7 cellular contexts compared by ENCODE assay signal in the genomic region with DNA sequence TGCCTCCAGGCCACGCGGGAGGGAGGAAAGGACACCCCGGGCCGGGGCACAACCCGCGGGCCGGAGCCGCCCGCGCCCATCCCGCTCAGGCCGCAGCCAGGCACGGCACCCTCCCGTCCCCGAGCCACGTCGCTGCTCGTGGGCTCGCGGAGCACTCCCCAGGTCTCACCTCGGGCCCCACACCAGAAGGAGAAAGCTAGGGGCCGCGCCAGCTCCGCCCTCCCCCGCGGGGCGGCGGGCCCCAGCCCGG. TPM values are rescaled to one million over a fixed set of nuclear protein-coding genes. Genes with fewer than 3 reads are reported as not detected.
DNase-seq lines count a peak whose midpoint lies in the region; ATAC-seq and FAIRE-seq lines count a peak whose summit lies in the region.

No MANE protein-coding gene starts in this region.

- H3K4me3 Mint-ChIP-seq in T-cell: peak overlapping the region; percentile 94 to 99 (median 99)
- peak overlapping the region; percentile 95 for H3K4me3 Mint-ChIP-seq in stimulated activated effector memory CD8-positive, alpha-beta T cell treated with anti-CD3 and anti-CD28 coated beads, Interleukin-12 subunit alpha, Interleukin-12 subunit beta, amount 100 ng/mL, for 72 hours

- FAIRE-seq in GM19239 (lab: Jason Lieb, UNC): no peak

- CTCF ChIA-PET in T-cell (lab: Charles Lee): interaction anchor here in 1 of 2 donors (0.6 to 1.2 kb wide), 3 partner anchors 16 to 212 kb away, joined by 3 read pairs; no protein-coding TSS in a partner anchor

- no peaks in the 10 kb centered on the region for H3K36me3 ChIP-seq in GM23248 (ENCODE audit: low read depth)

- H3K9me3 ChIP-seq in GM23248 (ENCODE audit: low read depth) (no peaks in the 10 kb centered on the region), right cardiac atrium (ENCODE audit: control insufficient read depth, low read length) (no peaks in the 10 kb centered on the region)

- H3K4me3 ChIP-seq in GM23248: peak overlapping the region; percentile 96
- peak overlapping the region; percentile 76 for H3K4me3 ChIP-seq in right cardiac atrium (ENCODE audit: low read length)

- H3F3A ChIP-seq in GM23248 (ENCODE audit: insufficient read depth): peaks cover 37% of the 10 kb centered on the region

- H3K79me2 ChIP-seq in GM23248 (ENCODE audit: insufficient read depth): peaks cover 90% of the 10 kb centered on the region

- H2AFZ ChIP-seq in GM23248: peak overlapping the region; percentile 62

- ATAC-seq in T-cell (replicated peaks in 1 of 4): no peak
- no peak for ATAC-seq in right cardiac atrium
- no peak for ATAC-seq in stimulated activated effector memory CD8-positive, alpha-beta T cell treated with anti-CD3 and anti-CD28 coated beads, Interleukin-12 subunit alpha, Interleukin-12 subunit beta, amount 100 ng/mL, for 72 hours

- peak overlapping the region; percentile 80 to 99 for H3K27ac Mint-ChIP-seq in T-cell
- peak overlapping the region; percentile 100 for H3K27ac Mint-ChIP-seq in stimulated activated effector memory CD8-positive, alpha-beta T cell treated with anti-CD3 and anti-CD28 coated beads, Interleukin-12 subunit alpha, Interleukin-12 subunit beta, amount 100 ng/mL, for 72 hours

- no peaks in the 10 kb centered on the region for H3K9me2 ChIP-seq in GM23248 (ENCODE audit: insufficient read depth)

- intact Hi-C loops in right cardiac atrium (cut with DNase I): loop anchor here in 1 of 4 donors (5.0 kb wide), 1 partner anchor 43 kb away; no protein-coding TSS in a partner anchor

- peaks cover 74 to 79% (median 75%) of the 10 kb centered on the region in 3 donors for H3K4me1 Mint-ChIP-seq in T-cell
- peaks cover 64% of the 10 kb centered on the region for H3K4me1 Mint-ChIP-seq in stimulated activated effector memory CD8-positive, alpha-beta T cell treated with anti-CD3 and anti-CD28 coated beads, Interleukin-12 subunit alpha, Interleukin-12 subunit beta, amount 100 ng/mL, for 72 hours

- peak overlapping the region; percentile 98 for H3K27ac ChIP-seq in GM23248
- peak overlapping the region; percentile 89 for H3K27ac ChIP-seq in right cardiac atrium (ENCODE audit: low read length)

- POLR2A ChIA-PET in T-cell (lab: Charles Lee): interaction anchor here (0.6 to 1.4 kb wide), 3 partner anchors 9 to 372 kb away, joined by 3 to 4 read pairs (median 3); partner anchors contain the start of gene DTYMK (in 1 of the 2)

- WGBS in GM23248 (ENCODE audit: low coverage in 1 of 2, low lambda C conversion rate in 2 of 2, missing lambda C conversion rate in 2 of 2), 2 experiments: 1 to 2% methylated on average over 23 to 27 of the region's 29 CpGs
- WGBS in right cardiac atrium: under 1% methylated on average over 29 of the region's 29 CpGs

- peaks cover 54% of the 10 kb centered on the region for H3K4me1 ChIP-seq in GM23248 (ENCODE audit: insufficient read depth)
- H3K4me1 ChIP-seq in right cardiac atrium (ENCODE audit: control insufficient read depth, insufficient read depth, low read length): no peaks in the 10 kb centered on the region

- H3K9me3 Mint-ChIP-seq in T-cell: no peaks in the 10 kb centered on the region
- no peaks in the 10 kb centered on the region for H3K9me3 Mint-ChIP-seq in stimulated activated effector memory CD8-positive, alpha-beta T cell treated with anti-CD3 and anti-CD28 coated beads, Interleukin-12 subunit alpha, Interleukin-12 subunit beta, amount 100 ng/mL, for 72 hours

- H3K36me3 Mint-ChIP-seq in T-cell: peaks cover 4% of the 10 kb centered on the region
- peaks cover 50% of the 10 kb centered on the region for H3K36me3 Mint-ChIP-seq in stimulated activated effector memory CD8-positive, alpha-beta T cell treated with anti-CD3 and anti-CD28 coated beads, Interleukin-12 subunit alpha, Interleukin-12 subunit beta, amount 100 ng/mL, for 72 hours

- H3K27me3 Mint-ChIP-seq in T-cell: no peaks in the 10 kb centered on the region

- H3K27me3 ChIP-seq in GM23248 (replicated peaks; ENCODE audit: insufficient read depth): no peaks in the 10 kb centered on the region
- no peaks in the 10 kb centered on the region for H3K27me3 ChIP-seq in right cardiac atrium (ENCODE audit: control insufficient read depth, insufficient read depth)

- no peak for DNase-seq in GM23248
- DNase-seq in T-cell: no peak
- DNase-seq in right cardiac atrium: no peak
- DNase-seq in stimulated activated effector memory CD8-positive, alpha-beta T cell treated with anti-CD3 and anti-CD28 coated beads, Interleukin-12 subunit alpha, Interleukin-12 subunit beta, amount 100 ng/mL, for 72 hours (ENCODE audit: low spot score in 2 of 2): no peak
- DNase-seq in central memory CD4-positive, alpha-beta T cell: no peak
- no peak for DNase-seq in Kasumi-1 (lab: John Stamatoyannopoulos, UW)
- DNase-seq in GM19239 (ENCODE audit: insufficient read length, low spot score): no peak

- peak overlapping the region; percentile 100 for H3K4me2 ChIP-seq in GM23248 (ENCODE audit: unreplicated experiment)

- in situ Hi-C loops in GM23248 (cut with MboI): no loop called here

- peaks cover 33% of the 10 kb centered on the region for H4K20me1 ChIP-seq in GM23248 (ENCODE audit: insufficient read depth)

- H3K9ac ChIP-seq in GM23248: peak overlapping the region; percentile 99

RNA-seq across cellular contexts. Expression of gene HDLBP, which starts 0.6 kb away (rescaled TPM):
- 707 and 711 TPM in 2 replicates for total RNA-seq in GM23248 (2014; rRNA removed; shearing (Covaris generic))
- polyA plus RNA-seq in GM23248 (2016; fragmentation: Nextera tagmentation; extraction: Ambion mirVana): 602 and 613 TPM in 2 replicates
- 100 to 1,000 TPM; 130 to 184 (median 148) TPM for total RNA-seq in T-cell
- 100 to 1,000 TPM; 368 to 394 (median 376) TPM for total RNA-seq in right cardiac atrium
- polyA plus RNA-seq in right cardiac atrium: 265 TPM

RNA-seq across cellular contexts. Expression of gene SEPTIN2, which starts 0.9 kb away (rescaled TPM):
- 480 and 499 TPM in 2 replicates for total RNA-seq in GM23248 (2014; rRNA removed; shearing (Covaris generic))
- 512 and 518 TPM in 2 replicates for polyA plus RNA-seq in GM23248 (2016; fragmentation: Nextera tagmentation; extraction: Ambion mirVana)
- 100 to 1,000 TPM; 182 to 209 (median 189) TPM for total RNA-seq in T-cell
- 100 to 1,000 TPM; 232 to 335 (median 247) TPM for total RNA-seq in right cardiac atrium
- 153 TPM for polyA plus RNA-seq in right cardiac atrium

RNA-seq across cellular contexts. Expression of gene FARP2, which starts 41.2 kb away (rescaled TPM):
- 39.0 and 45.9 TPM in 2 replicates for total RNA-seq in GM23248 (2014; rRNA removed; shearing (Covaris generic))
- polyA plus RNA-seq in GM23248 (2016; fragmentation: Nextera tagmentation; extraction: Ambion mirVana) (30.9 and 39.7 TPM in 2 replicates), right cardiac atrium (6.1 TPM)
- total RNA-seq in T-cell (10 to 100 TPM; 15.8 to 27.5 (median 18.5) TPM), right cardiac atrium (10 to 100 TPM; 22.6 to 28.4 (median 24.5) TPM)
